In the genomic region with DNA sequence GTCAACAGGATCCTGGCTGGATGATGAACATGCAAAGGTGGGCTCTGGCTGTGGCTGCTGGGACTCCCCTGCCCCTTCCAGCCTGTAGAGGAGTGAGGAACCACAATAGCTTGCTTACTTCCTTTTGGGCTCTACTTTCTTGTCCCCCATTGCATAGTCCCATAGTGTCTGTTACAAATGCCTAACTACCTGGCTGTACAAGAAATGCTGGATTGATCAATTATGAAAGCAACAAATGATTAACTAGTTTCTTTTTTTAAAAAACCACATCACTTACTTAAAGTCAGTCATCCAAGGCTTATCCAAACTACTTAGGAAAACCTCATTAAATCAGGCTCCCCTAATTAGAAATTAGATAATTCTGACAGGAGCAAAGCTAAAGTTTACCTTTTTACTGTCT, we compare ENCODE assay signal across 26 cellular contexts.
"Had no signal": no experiment of that assay in that cellular context is flagged by ENCODE, and none has a peak within 500 bp of the region (broad histone marks: within the 10 kb centered on the region; RNA-seq: fewer than 3 reads in every experiment).

No MANE protein-coding gene starts in this region.

- H3K4me1 Mint-ChIP-seq: activated CD4-positive, alpha-beta T cell treated with anti-CD3 and anti-CD28 coated beads, Interleukin-2, amount 10 ng/mL, durations not matched to agents 24 days and 14 days; activated naive CD4-positive, alpha-beta T cell treated with anti-CD3 and anti-CD28 coated beads, Interleukin-2, amount 50 U/mL, for 24 hours; activated naive CD8-positive, alpha-beta T cell treated with anti-CD3 and anti-CD28 coated beads, Interleukin-2, amount 10 ng/mL, durations not matched to agents 7 days and 5 days had no signal

- H3K4me3 ChIP-seq: SJSA1 had no signal

- H3K27ac ChIP-seq: brain microvascular endothelial cell, KMS-11, SJSA1 had no signal

- H3K27me3 ChIP-seq: brain microvascular endothelial cell, SJSA1 had no signal

- H3K9me3 ChIP-seq: SJSA1, SK-N-SH had no signal

- H3K4me3 Mint-ChIP-seq: activated CD4-positive, alpha-beta T cell treated with anti-CD3 and anti-CD28 coated beads, Interleukin-2, amount 10 ng/mL, durations not matched to agents 24 days and 14 days; activated CD8-positive, alpha-beta T cell treated with anti-CD3 and anti-CD28 coated beads for 36 hours; activated naive CD4-positive, alpha-beta T cell treated with anti-CD3 and anti-CD28 coated beads, Interleukin-2, amount 50 U/mL, for 24 hours; activated naive CD8-positive, alpha-beta T cell treated with anti-CD3 and anti-CD28 coated beads, Interleukin-2, amount 10 ng/mL, durations not matched to agents 7 days and 5 days; T-helper 1 cell treated with Interleukin-12 subunit alpha and Interleukin-12 subunit beta and Interleukin-4 antibody, amounts not matched to agents 30 μg/mL and 1 μg/mL, for 36 hours; T-helper 2 cell treated with Interferon-gamma antibody and Interleukin-4, amounts not matched to agents 5 μg/mL and 100 μg/mL, for 36 hours had no signal

- FAIRE-seq: TTC549 had no signal

- DNase-seq: activated CD4-positive, alpha-beta T cell treated with anti-CD3 and anti-CD28 coated beads, Interleukin-2, amount 10 ng/mL, durations not matched to agents 24 days and 14 days; activated CD4-positive, alpha-beta T cell treated with anti-CD3 and anti-CD28 coated beads, Interleukin-2, amount 50 U/mL, for 4 hours; activated CD8-positive, alpha-beta T cell treated with anti-CD3 and anti-CD28 coated beads for 36 hours; activated gamma-delta T cell; activated naive CD4-positive, alpha-beta T cell treated with Interleukin-2 at 50 U/mL for 16 hours; activated naive CD8-positive, alpha-beta T cell treated with anti-CD3 and anti-CD28 coated beads, Interleukin-2, amount 10 ng/mL, durations not matched to agents 7 days and 5 days; activated T-cell treated with anti-CD3 and anti-CD28 coated beads, Interleukin-2, amount 50 U/mL, for 1 hour; brain microvascular endothelial cell; MM.1S; MV-4-11; NCI-H1092; NCI-H1436 treated with DMSO at 0.1 percent for 48 hours; NCI-H1694 treated with DMSO at 0.1 percent for 48 hours; NCI-H2029; NCI-H345; NCI-H524 treated with DMSO at 0.1 percent for 48 hours; SHP77 treated with DMSO at 0.1 percent for 48 hours; SK-N-SH had no signal

- H3K27ac Mint-ChIP-seq: activated CD4-positive, alpha-beta T cell treated with anti-CD3 and anti-CD28 coated beads, Interleukin-2, amount 10 ng/mL, durations not matched to agents 24 days and 14 days; activated CD8-positive, alpha-beta T cell treated with anti-CD3 and anti-CD28 coated beads for 36 hours; activated naive CD4-positive, alpha-beta T cell treated with anti-CD3 and anti-CD28 coated beads, Interleukin-2, amount 50 U/mL, for 24 hours; activated naive CD8-positive, alpha-beta T cell treated with anti-CD3 and anti-CD28 coated beads, Interleukin-2, amount 10 ng/mL, durations not matched to agents 7 days and 5 days; activated T-helper 2 cell treated with anti-CD3 and anti-CD28 coated beads, Interferon-gamma antibody, Interleukin-2, Interleukin-4, amounts not matched to agents 10 μg/mL and 5 μg/mL and 100 μg/mL, durations not matched to agents 14 hours and 24 hours and 36 hours; T-helper 1 cell treated with Interleukin-12 subunit alpha and Interleukin-12 subunit beta and Interleukin-4 antibody, amounts not matched to agents 30 μg/mL and 1 μg/mL, for 36 hours; T-helper 2 cell treated with Interferon-gamma antibody and Interleukin-4, amounts not matched to agents 5 μg/mL and 100 μg/mL, for 36 hours had no signal

- H3K9me3 Mint-ChIP-seq: activated CD4-positive, alpha-beta T cell treated with anti-CD3 and anti-CD28 coated beads, Interleukin-2, amount 10 ng/mL, durations not matched to agents 24 days and 14 days; activated CD8-positive, alpha-beta T cell treated with anti-CD3 and anti-CD28 coated beads for 36 hours; activated naive CD4-positive, alpha-beta T cell treated with anti-CD3 and anti-CD28 coated beads, Interleukin-2, amount 50 U/mL, for 24 hours; activated naive CD8-positive, alpha-beta T cell treated with anti-CD3 and anti-CD28 coated beads, Interleukin-2, amount 10 ng/mL, durations not matched to agents 7 days and 5 days; activated T-helper 2 cell treated with anti-CD3 and anti-CD28 coated beads, Interferon-gamma antibody, Interleukin-2, Interleukin-4, amounts not matched to agents 10 μg/mL and 5 μg/mL and 100 μg/mL, durations not matched to agents 14 hours and 24 hours and 36 hours; T-helper 1 cell treated with Interleukin-12 subunit alpha and Interleukin-12 subunit beta and Interleukin-4 antibody, amounts not matched to agents 30 μg/mL and 1 μg/mL, for 36 hours; T-helper 2 cell treated with Interferon-gamma antibody and Interleukin-4, amounts not matched to agents 5 μg/mL and 100 μg/mL, for 36 hours had no signal

- H3K4me1 ChIP-seq: SJSA1 had no signal

- H3K36me3 ChIP-seq: brain microvascular endothelial cell, SJSA1 had no signal

- ATAC-seq: activated CD8-positive, alpha-beta T cell treated with anti-CD3 and anti-CD28 coated beads for 36 hours; Panc1 had no signal

- H3K36me3 Mint-ChIP-seq: activated naive CD4-positive, alpha-beta T cell treated with anti-CD3 and anti-CD28 coated beads, Interleukin-2, amount 50 U/mL, for 24 hours; activated naive CD8-positive, alpha-beta T cell treated with anti-CD3 and anti-CD28 coated beads, Interleukin-2, amount 10 ng/mL, durations not matched to agents 7 days and 5 days had no signal

- H3K9ac ChIP-seq: KMS-11, SK-N-SH had no signal
